In the genomic region with DNA sequence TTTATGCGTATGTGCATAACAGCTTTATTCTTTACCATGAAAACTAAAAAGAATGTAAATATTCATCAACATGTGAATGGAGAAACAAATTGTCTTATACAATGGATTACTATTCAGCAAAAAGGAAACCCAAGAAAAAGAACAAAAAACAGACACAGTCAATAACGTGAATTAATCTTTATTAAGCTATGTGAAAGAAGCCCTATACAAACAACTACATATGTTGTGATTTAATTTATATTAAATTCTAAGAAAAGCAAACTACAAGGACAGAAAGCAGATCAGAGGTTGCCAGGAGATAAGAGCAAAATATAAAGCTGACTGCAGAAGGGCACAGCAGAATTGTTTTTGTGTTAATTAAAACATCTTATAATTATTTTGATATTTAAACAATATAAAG, we compare ENCODE assay signal across 21 cellular contexts.
DNase-seq lines count a peak whose midpoint lies in the region; ATAC-seq, FAIRE-seq and TF ChIP-seq lines count a peak whose summit lies in the region.
"Had no signal": no experiment of that assay in that cellular context is flagged by ENCODE, and none has a peak within 500 bp of the region (broad histone marks: within the 10 kb centered on the region; RNA-seq: fewer than 3 reads in every experiment).

No MANE protein-coding gene starts in this region.

- H3K9me3 Mint-ChIP-seq in H9, result 0 out of 5 replicates have a peak, but pooled peaks cover 0 to 2% of the 10 kb centered on the region in 2 experiments
- peaks cover 5% of the 10 kb centered on the region for H3K9me3 Mint-ChIP-seq in activated naive CD8-positive, alpha-beta T cell treated with anti-CD3 and anti-CD28 coated beads, Interleukin-2, amount 50 U/mL, for 24 hours

- H3K18ac ChIP-seq in H9 (ENCODE audit: insufficient read length, low read depth, low read length), result no peak overlapping the region
- H3K18ac ChIP-seq in H1 (ENCODE audit: extremely low read depth, low read length), result no peak overlapping the region

- TF ChIP-seq POLR2A in H1 (IDR thresholded peaks at IDR 0.05; ENCODE audit: control extremely low read depth in 1 of 2, low read depth in 2 of 2, low read length in 2 of 2), result no peak

- H3K23me2 ChIP-seq in H9 (ENCODE audit: insufficient read length, low read depth, low read length, poor library complexity, severe bottlenecking) (no peaks in the 10 kb centered on the region), H1 (ENCODE audit: low read depth, low read length) (no peaks in the 10 kb centered on the region)

- H2BK120ac ChIP-seq in H9 (ENCODE audit: low read depth, low read length, poor library complexity, severe bottlenecking) (no peak overlapping the region), H1 (replicated peaks; ENCODE audit: low read depth, low read length) (no peak overlapping the region)

- H2BK20ac ChIP-seq in H9 (ENCODE audit: low read depth, low read length, poor library complexity, severe bottlenecking) (no peak overlapping the region), H1 (ENCODE audit: low read length) (no peak overlapping the region)

- H4K8ac ChIP-seq in H9 (replicated peaks; ENCODE audit: insufficient read length, low read depth, low read length) (no peak overlapping the region), H1 (ENCODE audit: extremely low read depth, insufficient read depth, low read length) (no peak overlapping the region)

- no CpG with 5 or more reads among the region's 2 CpGs for WGBS in H9 (ENCODE audit: extremely low coverage, insufficient read length, low lambda C conversion rate)
- 63% methylated on average over 2 of the region's 2 CpGs; no CpG with 5 or more reads in 1 of the 2 experiments for WGBS in H1 (ENCODE audit: extremely low coverage in 1 of 2, insufficient coverage in 1 of 2, insufficient read length in 1 of 2, insufficient replicate concordance in 2 of 2, low coverage in 1 of 2, low lambda C conversion rate in 2 of 2, missing lambda C conversion rate in 1 of 2), 2 experiments

- H3K4me2 ChIP-seq in H9 (ENCODE audit: insufficient read depth, insufficient read length, low read length) (no peak overlapping the region), H1 (ENCODE audit: insufficient read depth in 1 of 2, low read depth in 2 of 2, low read length in 2 of 2) (no peak overlapping the region)
- H3K4me2 ChIP-seq: BLaER1 had no signal

- H3K23ac ChIP-seq in H9 (ENCODE audit: insufficient read length, low read depth, low read length) (no peak overlapping the region), H1 (ENCODE audit: insufficient read length) (no peak overlapping the region)

- H3K56ac ChIP-seq in H9 (ENCODE audit: insufficient read length, low read depth, low read length) (no peak overlapping the region), H1 (replicated peaks; ENCODE audit: insufficient read length, low read depth, low read length) (no peak overlapping the region)

- no peak for ATAC-seq in SK-N-SH treated with all-trans-retinoic acid at 6 μM for 48 hours
- no peak for ATAC-seq in activated naive CD8-positive, alpha-beta T cell treated with anti-CD3 and anti-CD28 coated beads, Interleukin-2, amount 50 U/mL, for 24 hours

- no peak overlapping the region for H2BK5ac ChIP-seq in H9 (ENCODE audit: insufficient read length, low read length)
- H2BK5ac ChIP-seq in H1 (ENCODE audit: low read depth, low read length), result no peak overlapping the region

- TF ChIP-seq CTCF in H9 (conservative IDR thresholded peaks at IDR 0.05) (no peak), H1 (IDR thresholded peaks at IDR 0.05; ENCODE audit: control extremely low read depth in 1 of 3, insufficient read depth in 1 of 3, low read depth in 1 of 3, low read length in 3 of 3) (no peak)

- no peak overlapping the region for H3K9ac ChIP-seq in H9 (ENCODE audit: extremely low read depth, insufficient read length, low read length)
- H3K9ac ChIP-seq in H1 (replicated peaks in 1 of 4; ENCODE audit: extremely low read depth in 1 of 4, low read depth in 3 of 4, low read length in 3 of 4), result no peak overlapping the region
- H3K9ac ChIP-seq: BLaER1 had no signal

- TF ChIP-seq EP300 in H1 (IDR thresholded peaks at IDR 0.05; ENCODE audit: borderline replicate concordance in 1 of 2, low read depth in 2 of 2, low read length in 2 of 2), result no peak

- H3K4ac ChIP-seq in H9 (ENCODE audit: low read depth, low read length) (no peak overlapping the region), H1 (replicated peaks; ENCODE audit: insufficient read length, low read depth, low read length) (no peak overlapping the region)

- peaks cover 5 to 15% (median 6%) of the 10 kb centered on the region in 3 experiments for H3K36me3 Mint-ChIP-seq in H9 (ENCODE audit: insufficient read depth in 1 of 3, low read depth in 3 of 3)
- no peaks in the 10 kb centered on the region for H3K36me3 Mint-ChIP-seq in activated naive CD8-positive, alpha-beta T cell treated with anti-CD3 and anti-CD28 coated beads, Interleukin-2, amount 50 U/mL, for 24 hours (ENCODE audit: low read depth)
- H3K36me3 Mint-ChIP-seq: CD14-positive monocyte; CD4-positive, alpha-beta memory T cell; CD4-positive, CD25-positive, alpha-beta regulatory T cell; CD8-positive, alpha-beta memory T cell had no signal

- H2BK12ac ChIP-seq in H9 (ENCODE audit: insufficient read length, low read depth, low read length) (no peak overlapping the region), H1 (ENCODE audit: low read depth, low read length) (no peak overlapping the region)

- H3T11ph ChIP-seq in H9 (ENCODE audit: low read length), result no peak overlapping the region

- H3K9me3 ChIP-seq in H9 (ENCODE audit: control insufficient read depth, low read depth, low read length) (no peaks in the 10 kb centered on the region), H1 (ENCODE audit: insufficient read depth in 2 of 2, low read depth in 1 of 2, low read length in 1 of 2) (no peaks in the 10 kb centered on the region)
- H3K9me3 ChIP-seq: BE2C, BLaER1 had no signal

- H2BK15ac ChIP-seq in H9 (ENCODE audit: low read depth, low read length), result no peak overlapping the region
- H2BK15ac ChIP-seq in H1 (ENCODE audit: low read length), result no peak overlapping the region

- no peak overlapping the region for H3K4me3 ChIP-seq in H1 (ENCODE audit: extremely low read depth in 1 of 4, insufficient read depth in 2 of 4, low read depth in 3 of 4, low read length in 4 of 4)
- H3K4me3 ChIP-seq: BLaER1 had no signal

- no peaks in the 10 kb centered on the region for H3K27me3 Mint-ChIP-seq in H9 (ENCODE audit: low read depth)
- no peaks in the 10 kb centered on the region for H3K27me3 Mint-ChIP-seq in activated naive CD8-positive, alpha-beta T cell treated with anti-CD3 and anti-CD28 coated beads, Interleukin-2, amount 50 U/mL, for 24 hours
- H3K27me3 Mint-ChIP-seq: CD4-positive, alpha-beta memory T cell; CD4-positive, CD25-positive, alpha-beta regulatory T cell; CD8-positive, alpha-beta memory T cell had no signal

- H4K91ac ChIP-seq in H9 (ENCODE audit: insufficient read length, low read depth, low read length), result no peak overlapping the region
- H4K91ac ChIP-seq in H1 (replicated peaks; ENCODE audit: insufficient read length, low read length), result no peak overlapping the region

- H4K20me1 ChIP-seq in H9 (ENCODE audit: control insufficient read depth, insufficient read depth, insufficient read length) (no peaks in the 10 kb centered on the region), H1 (replicated peaks in 1 of 2; ENCODE audit: control insufficient read depth in 1 of 2, insufficient read depth in 2 of 2, low read length in 2 of 2) (no peaks in the 10 kb centered on the region)
- H4K20me1 ChIP-seq: BLaER1 had no signal

- DNase-seq in H9 (no peak), H1 (ENCODE audit: low read depth in 1 of 2, low spot score in 2 of 2) (no peak), NCI-H446 treated with DMSO at 0.1 percent for 48 hours (lab: John Stamatoyannopoulos, UW) (no peak), DMS153 (lab: John Stamatoyannopoulos, UW) (no peak)
- no peak for DNase-seq in activated naive CD8-positive, alpha-beta T cell treated with anti-CD3 and anti-CD28 coated beads, Interleukin-2, amount 50 U/mL, for 24 hours
- DNase-seq: 8988T; ACHN; BE2C; C1 segment of cervical spinal cord; CD4-positive, alpha-beta memory T cell; CD4-positive, CD25-positive, alpha-beta regulatory T cell; CD8-positive, alpha-beta memory T cell; COR-L47; DMS 273 treated with DMSO at 0.1 percent for 48 hours; DMS79 treated with DMSO at 0.1 percent for 48 hours; GF-D8 had no signal

- no peaks in the 10 kb centered on the region for H3K36me3 ChIP-seq in H1 (ENCODE audit: control insufficient read depth in 2 of 4, insufficient read depth in 4 of 4, low read length in 3 of 4)
- H3K36me3 ChIP-seq: BE2C, BLaER1 had no signal

- H3K27ac ChIP-seq in H9 (ENCODE audit: insufficient read length, low read depth, low read length) (no peak overlapping the region), H1 (ENCODE audit: low read depth, low read length) (no peak overlapping the region)
- H3K27ac ChIP-seq: BLaER1 had no signal

- H3K14ac ChIP-seq in H9 (ENCODE audit: insufficient read depth, low read length), result no peak overlapping the region
- no peak overlapping the region for H3K14ac ChIP-seq in H1 (ENCODE audit: insufficient read length)

- H3K79me1 ChIP-seq in H9 (ENCODE audit: insufficient read depth, low read depth, low read length, poor library complexity, severe bottlenecking) (no peaks in the 10 kb centered on the region), H1 (ENCODE audit: low read depth, low read length) (no peaks in the 10 kb centered on the region)

- H4K5ac ChIP-seq in H9 (ENCODE audit: insufficient read length, low read depth, low read length) (no peak overlapping the region), H1 (ENCODE audit: insufficient read length, low read depth, low read length) (peak overlapping the region; percentile 80)

- H3K79me2 ChIP-seq in H9 (ENCODE audit: insufficient read depth, low read length) (no peaks in the 10 kb centered on the region), H1 (ENCODE audit: control insufficient read depth in 1 of 2, insufficient read depth in 2 of 2, low read length in 2 of 2) (no peaks in the 10 kb centered on the region)

- CTCF ChIA-PET in H1 (lab: Charles Lee; ENCODE audit: partially characterized antibody), result no interaction called here

- TF ChIP-seq RAD21 in H1 (IDR thresholded peaks at IDR 0.05 in 1 of 2, conservative IDR thresholded peaks at IDR 0.05 in 1 of 2; ENCODE audit: low read depth in 2 of 2, low read length in 2 of 2), result no peak

- H3K27ac Mint-ChIP-seq in H9, result peak overlapping the region in 2 of 3 experiments; percentile 87 to 93; a peak in 4 of 7 replicates
- no peak overlapping the region for H3K27ac Mint-ChIP-seq in activated naive CD8-positive, alpha-beta T cell treated with anti-CD3 and anti-CD28 coated beads, Interleukin-2, amount 50 U/mL, for 24 hours
- H3K27ac Mint-ChIP-seq: CD14-positive monocyte; CD4-positive, alpha-beta memory T cell; CD4-positive, CD25-positive, alpha-beta regulatory T cell; CD8-positive, alpha-beta memory T cell had no signal

- H3K4me1 Mint-ChIP-seq in H9, result peaks cover 7 to 13% of the 10 kb centered on the region in 2 experiments
- no peaks in the 10 kb centered on the region for H3K4me1 Mint-ChIP-seq in activated naive CD8-positive, alpha-beta T cell treated with anti-CD3 and anti-CD28 coated beads, Interleukin-2, amount 50 U/mL, for 24 hours
- H3K4me1 Mint-ChIP-seq: CD14-positive monocyte; CD4-positive, alpha-beta memory T cell; CD4-positive, CD25-positive, alpha-beta regulatory T cell; CD8-positive, alpha-beta memory T cell had no signal

- no peak overlapping the region for H3K4me3 Mint-ChIP-seq in H9
- no peak overlapping the region for H3K4me3 Mint-ChIP-seq in activated naive CD8-positive, alpha-beta T cell treated with anti-CD3 and anti-CD28 coated beads, Interleukin-2, amount 50 U/mL, for 24 hours
- H3K4me3 Mint-ChIP-seq: CD14-positive monocyte; CD4-positive, alpha-beta memory T cell; CD4-positive, CD25-positive, alpha-beta regulatory T cell; CD8-positive, alpha-beta memory T cell had no signal

- H3K27me3 ChIP-seq in H9 (ENCODE audit: insufficient read depth, low read length) (no peaks in the 10 kb centered on the region), H1 (replicated peaks in 1 of 4; ENCODE audit: control insufficient read depth in 3 of 4, extremely low read depth in 1 of 4, insufficient read depth in 3 of 4, low read length in 3 of 4) (no peaks in the 10 kb centered on the region)
- H3K27me3 ChIP-seq: BE2C, BLaER1 had no signal

- no peak for FAIRE-seq in H1 (lab: Jason Lieb, UNC)
- FAIRE-seq: GM12891, GM19239 had no signal

- H2AFZ ChIP-seq in H9 (ENCODE audit: low read length), result no peak overlapping the region
- H2AFZ ChIP-seq in H1 (ENCODE audit: low read length), result no peak overlapping the region

- H3K4me1 ChIP-seq in H9 (ENCODE audit: insufficient read depth, low read length) (no peaks in the 10 kb centered on the region), H1 (replicated peaks in 1 of 4; ENCODE audit: control insufficient read depth in 3 of 4, insufficient read depth in 4 of 4, low read length in 3 of 4) (peaks cover 0 to 3% (median 0%) of the 10 kb centered on the region in 4 experiments; a peak in 2 of 7 replicates)
- H3K4me1 ChIP-seq: BE2C, BLaER1 had no signal

- POLR2A ChIA-PET in H1 (lab: Charles Lee; ENCODE audit: partially characterized antibody), result no interaction called here

- H2AK5ac ChIP-seq in H9 (ENCODE audit: insufficient read length, low read length) (no peak overlapping the region), H1 (ENCODE audit: low read depth, low read length) (no peak overlapping the region)
